In genomic region chr3:148333091-148333490, GRCh38 we compare ENCODE assay signal across 26 cellular contexts.
DNase-seq lines count a peak whose midpoint lies in the region; ATAC-seq and TF ChIP-seq lines count a peak whose summit lies in the region.
"Had no signal": no experiment of that assay in that cellular context is flagged by ENCODE, and none has a peak within 500 bp of the region (broad histone marks: within the 10 kb centered on the region; RNA-seq: fewer than 3 reads in every experiment).

No MANE protein-coding gene starts in this region.

- H3K36me3 ChIP-seq in Karpas-422 (ENCODE audit: insufficient read depth, low read length), result no peaks in the 10 kb centered on the region
- H3K36me3 ChIP-seq in RWPE2 (ENCODE audit: low read depth), result no peaks in the 10 kb centered on the region
- H3K36me3 ChIP-seq in GM23248 (ENCODE audit: low read depth), result no peaks in the 10 kb centered on the region
- H3K36me3 ChIP-seq: MG63, neutrophil, tibial artery had no signal

- H3K27ac ChIP-seq in Karpas-422 (ENCODE audit: low read length), result no peak overlapping the region
- no peak overlapping the region for H3K27ac ChIP-seq in RWPE2 (ENCODE audit: poor library complexity, severe bottlenecking)
- H3K27ac ChIP-seq in GM23248, result no peak overlapping the region
- H3K27ac ChIP-seq: neutrophil, tibial artery had no signal

- peak; percentile 52; the same call in 2 of the 3 replicates for ATAC-seq in RWPE2 (ENCODE audit: low read depth)
- ATAC-seq in activated T-cell treated with anti-CD3 and anti-CD28 coated beads, Interleukin-2, amount 50 U/mL, for 72 hours (replicated peaks in 1 of 2), result no peak
- no peak for ATAC-seq in HG02870 (IDR thresholded peaks at IDR 0.05; ENCODE audit: unreplicated experiment)
- ATAC-seq in GM21423 (IDR thresholded peaks at IDR 0.05; ENCODE audit: unreplicated experiment), result no peak
- ATAC-seq: esophagus mucosa, Right ventricle myocardium inferior had no signal

- H4K20me1 ChIP-seq in Karpas-422 (ENCODE audit: insufficient read depth, low read depth, low read length) (no peaks in the 10 kb centered on the region), GM23248 (ENCODE audit: insufficient read depth) (no peaks in the 10 kb centered on the region)

- peaks cover 3% of the 10 kb centered on the region for H3K9me3 Mint-ChIP-seq in Calu3 (ENCODE audit: low read depth, unreplicated experiment)
- H3K9me3 Mint-ChIP-seq in activated T-cell treated with anti-CD3 and anti-CD28 coated beads, Interleukin-2, amount 50 U/mL, for 72 hours, result peaks cover 6 to 7% of the 10 kb centered on the region in 2 donors

- H3K9me2 ChIP-seq in Karpas-422 (replicated peaks; ENCODE audit: insufficient read depth, low read length), result no peaks in the 10 kb centered on the region
- H3K9me2 ChIP-seq in GM23248 (ENCODE audit: insufficient read depth), result no peaks in the 10 kb centered on the region

- no peak for TF ChIP-seq CTCF in Calu3 (IDR thresholded peaks at IDR 0.05; ENCODE audit: unreplicated experiment)
- TF ChIP-seq CTCF in RWPE2 (IDR thresholded peaks at IDR 0.05; ENCODE audit: poor library complexity, severe bottlenecking), result no peak

- H3K4me1 Mint-ChIP-seq in Calu3 (ENCODE audit: low read depth, unreplicated experiment), result peaks cover 12% of the 10 kb centered on the region
- H3K4me1 Mint-ChIP-seq in activated T-cell treated with anti-CD3 and anti-CD28 coated beads, Interleukin-2, amount 50 U/mL, for 72 hours (ENCODE audit: low read depth), result no peaks in the 10 kb centered on the region
- H3K4me1 Mint-ChIP-seq: CD14-positive monocyte had no signal

- 80 to 82% methylated on average over 3 of the region's 3 CpGs for WGBS in GM23248 (ENCODE audit: low coverage in 1 of 2, low lambda C conversion rate in 2 of 2, missing lambda C conversion rate in 2 of 2), 2 experiments

- peak; percentile 40 for DNase-seq in Calu3
- DNase-seq in Karpas-422, result no peak
- DNase-seq in RWPE2 (ENCODE audit: low spot score), result no peak
- peak; percentile 40 for DNase-seq in kidney tubule cell (ENCODE audit: low spot score)
- DNase-seq in activated T-cell treated with anti-CD3 and anti-CD28 coated beads, Interleukin-2, amount 50 U/mL, for 72 hours, result no peak
- DNase-seq in GM23248, result no peak
- DNase-seq: activated CD4-positive, alpha-beta T cell treated with anti-CD3 and anti-CD28 coated beads, Interleukin-2, amount 50 U/mL, for 48 hours; activated CD4-positive, CD25-positive, alpha-beta regulatory T cell; activated effector memory CD4-positive, alpha-beta T cell treated with Interleukin-2 at 50 U/mL for 16 hours; foreskin melanocyte; hippocampal formation; IMR-90; kidney; MG63; NCI-H187; NCI-H524; stimulated activated CD4-positive, alpha-beta T cell treated with anti-CD3 and anti-CD28 coated beads, Interleukin-4, amount 100 ng/mL, for 24 hours; SW 1271; tibial artery had no signal

- H3K27ac Mint-ChIP-seq in Calu3 (ENCODE audit: unreplicated experiment), result no peak overlapping the region
- no peak overlapping the region for H3K27ac Mint-ChIP-seq in activated T-cell treated with anti-CD3 and anti-CD28 coated beads, Interleukin-2, amount 50 U/mL, for 72 hours
- H3K27ac Mint-ChIP-seq: CD14-positive monocyte; stimulated activated naive CD8-positive, alpha-beta T cell treated with anti-CD3 and anti-CD28 coated beads, Interleukin-15, Interleukin-2, amounts not matched to agents 100 ng/mL and 50 ng/mL, for 24 hours had no signal

- H3F3A ChIP-seq in GM23248 (ENCODE audit: insufficient read depth), result 0 out of 2 replicates have a peak, but pooled peaks cover 3% of the 10 kb centered on the region

- H3K79me2 ChIP-seq in Karpas-422 (ENCODE audit: low read length) (no peaks in the 10 kb centered on the region), GM23248 (ENCODE audit: insufficient read depth) (no peaks in the 10 kb centered on the region)

- H3K9ac ChIP-seq in Karpas-422 (ENCODE audit: low read length), result no peak overlapping the region
- H3K9ac ChIP-seq in GM23248, result no peak overlapping the region

- intact Hi-C loops in Calu3 (cut with micrococcal nuclease; ENCODE audit: unreplicated experiment), result no loop called here

- H2AFZ ChIP-seq in Karpas-422 (ENCODE audit: low read length) (0 out of 2 replicates have a peak overlapping the region, but pooled peaks have one; percentile 23), GM23248 (no peak overlapping the region)

- no peak overlapping the region for H3K4me3 ChIP-seq in Karpas-422 (ENCODE audit: low read length)
- no peak overlapping the region for H3K4me3 ChIP-seq in RWPE2 (ENCODE audit: severe bottlenecking)
- H3K4me3 ChIP-seq in GM23248, result no peak overlapping the region
- H3K4me3 ChIP-seq: MG63, tibial artery had no signal

- no TSS peak for BruUV-seq in Calu3 (replicated peaks; lab: Mats Ljungman, UMichigan)

- H3K4me2 ChIP-seq in Karpas-422 (ENCODE audit: low read depth, low read length, poor library complexity, severe bottlenecking) (no peak overlapping the region), GM23248 (ENCODE audit: unreplicated experiment) (no peak overlapping the region)

- H3K27me3 ChIP-seq in Karpas-422 (ENCODE audit: low read length) (no peaks in the 10 kb centered on the region), RWPE2 (ENCODE audit: insufficient read depth, poor library complexity, severe bottlenecking) (no peaks in the 10 kb centered on the region), GM23248 (replicated peaks; ENCODE audit: insufficient read depth) (no peaks in the 10 kb centered on the region)
- H3K27me3 ChIP-seq: MG63, neutrophil, tibial artery had no signal

- H3K4me1 ChIP-seq in Karpas-422 (ENCODE audit: low read length), result peaks cover 34% of the 10 kb centered on the region
- no peaks in the 10 kb centered on the region for H3K4me1 ChIP-seq in RWPE2 (ENCODE audit: insufficient read depth, poor library complexity, severe bottlenecking)
- H3K4me1 ChIP-seq in GM23248 (ENCODE audit: insufficient read depth), result 0 out of 2 replicates have a peak, but pooled peaks cover 10% of the 10 kb centered on the region
- H3K4me1 ChIP-seq: tibial artery had no signal

- H3K27me3 Mint-ChIP-seq in Calu3 (ENCODE audit: unreplicated experiment), result no peaks in the 10 kb centered on the region
- no peaks in the 10 kb centered on the region for H3K27me3 Mint-ChIP-seq in activated T-cell treated with anti-CD3 and anti-CD28 coated beads, Interleukin-2, amount 50 U/mL, for 72 hours (ENCODE audit: low read depth)
- H3K27me3 Mint-ChIP-seq: stimulated activated naive CD8-positive, alpha-beta T cell treated with anti-CD3 and anti-CD28 coated beads, Interleukin-15, Interleukin-2, amounts not matched to agents 100 ng/mL and 50 ng/mL, for 24 hours had no signal

- in situ Hi-C loops in GM23248 (cut with MboI), result no loop called here

- H3K4me3 Mint-ChIP-seq in Calu3 (ENCODE audit: low read depth, unreplicated experiment), result no peak overlapping the region
- no peak overlapping the region for H3K4me3 Mint-ChIP-seq in activated T-cell treated with anti-CD3 and anti-CD28 coated beads, Interleukin-2, amount 50 U/mL, for 72 hours
- H3K4me3 Mint-ChIP-seq: CD14-positive monocyte; stimulated activated naive CD8-positive, alpha-beta T cell treated with anti-CD3 and anti-CD28 coated beads, Interleukin-15, Interleukin-2, amounts not matched to agents 100 ng/mL and 50 ng/mL, for 24 hours had no signal

- H3K36me3 Mint-ChIP-seq in Calu3 (ENCODE audit: insufficient read depth, unreplicated experiment), result no peaks in the 10 kb centered on the region
- no peaks in the 10 kb centered on the region for H3K36me3 Mint-ChIP-seq in activated T-cell treated with anti-CD3 and anti-CD28 coated beads, Interleukin-2, amount 50 U/mL, for 72 hours (ENCODE audit: insufficient read depth in 2 of 2)
- H3K36me3 Mint-ChIP-seq: CD14-positive monocyte had no signal

- H3K9me3 ChIP-seq in Karpas-422 (ENCODE audit: low read length) (no peaks in the 10 kb centered on the region), RWPE2 (ENCODE audit: severe bottlenecking) (no peaks in the 10 kb centered on the region), GM23248 (ENCODE audit: low read depth) (no peaks in the 10 kb centered on the region)
- H3K9me3 ChIP-seq: MG63, tibial artery had no signal

- CTCF ChIA-PET in Calu3 (lab: Charles Lee), result interaction anchor here (0.7 to 1.2 kb wide), 2 partner anchors 11 to 14 kb away, joined by 3 to 4 read pairs; no protein-coding TSS in a partner anchor

Comparison
In these comparisons a context has a peak if more than half of its experiments do, and no peak if none do; other contexts are left out.
1. DNase-seq: peak in Calu3 (single experiment) and kidney tubule cell (single experiment); none in Karpas-422 (single experiment), RWPE2 (single experiment), activated T-cell treated with anti-CD3 and anti-CD28 coated beads, Interleukin-2, amount 50 U/mL, for 72 hours (0 of 2) and GM23248 (single experiment).